18 cellular contexts compared by ENCODE assay signal in the genomic region with DNA sequence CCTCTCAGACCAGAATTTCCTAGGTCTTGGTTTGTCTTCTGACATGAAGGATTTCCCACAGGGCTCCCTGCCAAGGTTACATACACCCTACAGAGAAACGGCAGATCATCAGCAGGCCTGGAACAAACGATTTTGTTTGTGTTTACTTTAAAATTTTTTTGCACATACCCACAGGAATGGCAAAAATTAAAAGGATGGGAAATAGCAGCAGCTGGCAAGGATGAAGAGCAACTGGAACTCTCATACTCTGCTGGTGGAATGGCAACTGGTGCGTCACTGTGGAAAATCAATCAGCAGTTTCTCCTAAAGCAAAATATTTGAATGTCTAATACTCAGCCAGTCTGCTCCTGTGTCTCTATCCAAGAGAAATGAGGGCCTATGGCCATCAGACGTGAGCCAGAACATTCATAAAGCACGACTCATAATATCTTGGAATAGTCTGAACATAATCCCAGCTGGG. TPM values are rescaled to one million over a fixed set of nuclear protein-coding genes. Genes with fewer than 3 reads are reported as not detected.
DNase-seq lines count a peak whose midpoint lies in the region; ATAC-seq and TF ChIP-seq lines count a peak whose summit lies in the region.
"Had no signal": no experiment of that assay in that cellular context is flagged by ENCODE, and none has a peak within 500 bp of the region (broad histone marks: within the 10 kb centered on the region; RNA-seq: fewer than 3 reads in every experiment).

No MANE protein-coding gene starts in this region.

- no peak overlapping the region for H3K4me3 ChIP-seq in epithelial cell of esophagus (ENCODE audit: low read length)
- H3K4me3 ChIP-seq in sigmoid colon = no peak overlapping the region
- H3K4me3 ChIP-seq: GM12878 had no signal

- no peak for TF ChIP-seq CTCF in RWPE1 (conservative IDR thresholded peaks at IDR 0.05; ENCODE audit: low read depth)
- no peak for TF ChIP-seq CTCF in epithelial cell of esophagus (IDR thresholded peaks at IDR 0.05; ENCODE audit: insufficient read depth, low read depth, low read length, missing control alignments)
- TF ChIP-seq CTCF in sigmoid colon (IDR thresholded peaks at IDR 0.05) = no peak

- H3K27me3 Mint-ChIP-seq in stimulated activated memory B cell treated with anti-CD40 and anti-IgM and Interleukin-4, amounts not matched to agents 10 μg/mL and 1 μg/mL and 100 μg/mL, for 72 hours = peaks cover 38% of the 10 kb centered on the region

- H3K36me3 ChIP-seq in sigmoid colon = no peaks in the 10 kb centered on the region

- no peaks in the 10 kb centered on the region for H3K27me3 ChIP-seq in sigmoid colon

- H3K9me3 Mint-ChIP-seq in stimulated activated memory B cell treated with anti-CD40 and anti-IgM and Interleukin-4, amounts not matched to agents 10 μg/mL and 1 μg/mL and 100 μg/mL, for 72 hours = no peaks in the 10 kb centered on the region
- H3K9me3 Mint-ChIP-seq: activated naive CD4-positive, alpha-beta T cell treated with anti-CD3 and anti-CD28 coated beads, Interleukin-2, amount 10 ng/mL, durations not matched to agents 7 days and 5 days; T-helper 2 cell treated with Interferon-gamma antibody and Interleukin-4, amounts not matched to agents 5 μg/mL and 100 μg/mL, for 36 hours had no signal

- H3K27ac ChIP-seq in RWPE1 (peak overlapping the region; percentile 72), sigmoid colon (no peak overlapping the region)
- H3K27ac ChIP-seq: parathyroid adenoma had no signal

- CTCF ChIA-PET in RWPE1 (lab: Yijun Ruan, JAX) = no interaction called here

- H3K27ac Mint-ChIP-seq in stimulated activated memory B cell treated with anti-CD40 and anti-IgM and Interleukin-4, amounts not matched to agents 10 μg/mL and 1 μg/mL and 100 μg/mL, for 72 hours = no peak overlapping the region
- H3K27ac Mint-ChIP-seq: activated naive CD4-positive, alpha-beta T cell treated with anti-CD3 and anti-CD28 coated beads, Interleukin-2, amount 10 ng/mL, durations not matched to agents 7 days and 5 days; T-helper 2 cell treated with Interferon-gamma antibody and Interleukin-4, amounts not matched to agents 5 μg/mL and 100 μg/mL, for 36 hours had no signal

- no peaks in the 10 kb centered on the region for H3K4me1 ChIP-seq in sigmoid colon

- H3K4me3 Mint-ChIP-seq in stimulated activated memory B cell treated with anti-CD40 and anti-IgM and Interleukin-4, amounts not matched to agents 10 μg/mL and 1 μg/mL and 100 μg/mL, for 72 hours = no peak overlapping the region
- H3K4me3 Mint-ChIP-seq: activated naive CD4-positive, alpha-beta T cell treated with anti-CD3 and anti-CD28 coated beads, Interleukin-2, amount 10 ng/mL, durations not matched to agents 7 days and 5 days; T-helper 2 cell treated with Interferon-gamma antibody and Interleukin-4, amounts not matched to agents 5 μg/mL and 100 μg/mL, for 36 hours had no signal

- ATAC-seq in stimulated activated memory B cell treated with anti-CD40 and anti-IgM and Interleukin-4, amounts not matched to agents 10 μg/mL and 1 μg/mL and 100 μg/mL, for 72 hours = no peak
- ATAC-seq in HG02763 (IDR thresholded peaks at IDR 0.05; ENCODE audit: unreplicated experiment) = no peak
- ATAC-seq: GM12878, HepG2 had no signal

- POLR2A ChIA-PET in RWPE1 (lab: Yijun Ruan, JAX; ENCODE audit: low non-redundant PET) = no interaction called here

- DNase-seq in GM04503 (ENCODE audit: low read depth) (peak; percentile 96), RWPE1 (ENCODE audit: low spot score) (no peak), epithelial cell of esophagus (ENCODE audit: low read depth) (peak; percentile 62), sigmoid colon (peak; percentile 30), RPMI8226 (no peak)
- DNase-seq in activated CD4-positive, alpha-beta T cell treated with anti-CD3 and anti-CD28 coated beads, Interleukin-2, amount 50 U/mL, for 48 hours = no peak
- DNase-seq: activated CD8-positive, alpha-beta memory T cell treated with anti-CD3 and anti-CD28 coated beads for 24 hours; activated naive CD4-positive, alpha-beta T cell treated with anti-CD3 and anti-CD28 coated beads, Interleukin-2, amount 10 ng/mL, durations not matched to agents 7 days and 5 days; mesendoderm; NCI-H187; stimulated activated CD4-positive, alpha-beta T cell treated with anti-CD3 and anti-CD28 coated beads, Interleukin-2, amount 100 ng/mL, for 24 hours; stimulated activated naive CD4-positive, alpha-beta T cell treated with Interleukin-2 at 50 U/mL for 16 hours had no signal

- TF ChIP-seq POLR2A in sigmoid colon (IDR thresholded peaks at IDR 0.05) = no peak

- 52 to 67% methylated on average over 5 of the region's 5 CpGs for WGBS in sigmoid colon, 2 donors

- peaks cover 5% of the 10 kb centered on the region for H3K4me1 Mint-ChIP-seq in stimulated activated memory B cell treated with anti-CD40 and anti-IgM and Interleukin-4, amounts not matched to agents 10 μg/mL and 1 μg/mL and 100 μg/mL, for 72 hours
- H3K4me1 Mint-ChIP-seq: activated naive CD4-positive, alpha-beta T cell treated with anti-CD3 and anti-CD28 coated beads, Interleukin-2, amount 10 ng/mL, durations not matched to agents 7 days and 5 days had no signal

- no peaks in the 10 kb centered on the region for H3K9me3 ChIP-seq in sigmoid colon

- H3K36me3 Mint-ChIP-seq in stimulated activated memory B cell treated with anti-CD40 and anti-IgM and Interleukin-4, amounts not matched to agents 10 μg/mL and 1 μg/mL and 100 μg/mL, for 72 hours = no peaks in the 10 kb centered on the region
- H3K36me3 Mint-ChIP-seq: activated naive CD4-positive, alpha-beta T cell treated with anti-CD3 and anti-CD28 coated beads, Interleukin-2, amount 10 ng/mL, durations not matched to agents 7 days and 5 days had no signal

- intact Hi-C loops in sigmoid colon (cut with DNase I) = no loop called here

- TF ChIP-seq EP300 in sigmoid colon (IDR thresholded peaks at IDR 0.05) = no peak

RNA-seq across cellular contexts. Expression of a gene that starts 6.5 kb away (rescaled TPM):
- 1 to 10 TPM in 1 of 4 donors, under 1 TPM in 3; 0.27 to 3.0 (median 0.51) TPM for total RNA-seq in sigmoid colon
- 10 to 100 TPM; 26.4 to 44.2 (median 34.7) TPM for polyA plus RNA-seq in sigmoid colon

Comparison
In these comparisons a context has a peak if more than half of its experiments do, and no peak if none do; other contexts are left out.
1. DNase-seq: peak in GM04503 (single experiment), epithelial cell of esophagus (single experiment) and sigmoid colon (single experiment); none in RWPE1 (single experiment), activated CD4-positive, alpha-beta T cell treated with anti-CD3 and anti-CD28 coated beads, Interleukin-2, amount 50 U/mL, for 48 hours (0 of 2) and RPMI8226 (single experiment).